9 cellular contexts compared by ENCODE assay signal in the genomic region with DNA sequence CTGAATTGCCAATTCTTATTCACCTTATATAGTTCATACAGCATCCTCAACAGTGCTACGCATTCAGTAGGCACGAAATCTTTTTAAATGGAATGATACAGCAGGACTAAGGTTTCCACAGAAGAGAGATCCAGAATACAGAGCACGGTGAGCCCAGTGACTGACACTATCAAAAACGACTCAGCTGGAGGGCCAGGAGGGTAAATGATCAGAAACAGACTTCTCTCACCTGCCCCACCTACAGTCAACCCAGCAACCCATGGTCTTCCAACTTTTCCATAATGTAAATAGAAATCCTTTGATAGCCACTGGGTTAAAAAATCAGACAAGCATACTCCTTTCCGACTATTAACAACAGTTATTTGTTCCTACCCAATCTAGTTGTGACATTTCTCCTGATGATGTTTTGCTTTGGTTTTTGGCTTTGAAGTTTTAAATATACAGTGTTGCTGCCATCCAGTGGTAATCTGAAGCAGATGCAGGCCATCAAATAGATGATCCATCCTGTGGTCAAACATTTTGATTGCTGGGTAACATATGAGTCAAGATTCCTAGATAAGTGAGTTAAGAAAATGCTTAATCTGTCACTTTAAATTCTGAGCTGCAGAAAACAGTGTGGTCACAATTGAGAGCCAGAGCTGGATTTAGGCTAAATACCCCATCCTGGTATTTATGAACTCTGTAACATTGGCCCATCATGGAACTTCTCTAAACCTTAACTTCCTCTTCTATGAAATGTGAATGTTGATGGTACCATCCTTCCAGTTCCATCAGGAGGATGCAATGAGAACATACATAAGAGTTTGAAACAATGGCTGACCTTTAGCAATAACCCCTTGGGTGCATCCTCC. TPM values are rescaled to one million over a fixed set of nuclear protein-coding genes. Genes with fewer than 3 reads are reported as not detected.
A peak's percentile ranks its signal among the peaks of the same experiment; 100 is the strongest.
DNase-seq lines count a peak whose midpoint lies in the region; ATAC-seq and TF ChIP-seq lines count a peak whose summit lies in the region.
"Had no signal": no experiment of that assay in that cellular context is flagged by ENCODE, and none has a peak within 500 bp of the region (broad histone marks: within the 10 kb centered on the region; RNA-seq: fewer than 3 reads in every experiment).

No MANE protein-coding gene starts in this region.

- no peak overlapping the region for H3K4me3 Mint-ChIP-seq in nephron
- no peak overlapping the region for H3K4me3 Mint-ChIP-seq in T-helper 2 cell treated with Interferon-gamma antibody and Interleukin-4, amounts not matched to agents 5 μg/mL and 100 μg/mL, for 36 hours
- H3K4me3 Mint-ChIP-seq: naive thymus-derived CD4-positive, alpha-beta T cell had no signal

- H3K4me3 ChIP-seq in Peyer's patch (no peak overlapping the region), MG63 (no peak overlapping the region)

- H3K27me3 Mint-ChIP-seq in nephron (ENCODE audit: low read depth) = no peaks in the 10 kb centered on the region
- H3K27me3 Mint-ChIP-seq in T-helper 2 cell treated with Interferon-gamma antibody and Interleukin-4, amounts not matched to agents 5 μg/mL and 100 μg/mL, for 36 hours (ENCODE audit: low read depth) = no peaks in the 10 kb centered on the region

- TF ChIP-seq CTCF in Peyer's patch (IDR thresholded peaks at IDR 0.05) (peak in 5 of 6 experiments; percentile 46 to 88 (median 72)), nephron (IDR thresholded peaks at IDR 0.05; ENCODE audit: unreplicated experiment in 3 of 3) (peak; percentile 91 to 97 (median 94))

- H3K36me3 ChIP-seq in Peyer's patch (no peaks in the 10 kb centered on the region), MG63 (no peaks in the 10 kb centered on the region)

- peaks cover 3% of the 10 kb centered on the region for H3K36me3 Mint-ChIP-seq in nephron (ENCODE audit: low read depth)
- H3K36me3 Mint-ChIP-seq in T-helper 2 cell treated with Interferon-gamma antibody and Interleukin-4, amounts not matched to agents 5 μg/mL and 100 μg/mL, for 36 hours (ENCODE audit: low read depth) = no peaks in the 10 kb centered on the region
- H3K36me3 Mint-ChIP-seq: naive thymus-derived CD4-positive, alpha-beta T cell had no signal

- H3K27ac Mint-ChIP-seq in nephron = no peak overlapping the region
- H3K27ac Mint-ChIP-seq in T-helper 2 cell treated with Interferon-gamma antibody and Interleukin-4, amounts not matched to agents 5 μg/mL and 100 μg/mL, for 36 hours = no peak overlapping the region
- H3K27ac Mint-ChIP-seq: naive thymus-derived CD4-positive, alpha-beta T cell had no signal

- H3K9me3 ChIP-seq in Peyer's patch = no peaks in the 10 kb centered on the region
- no peaks in the 10 kb centered on the region for H3K9me3 ChIP-seq in MG63

- TF ChIP-seq POLR2A in Peyer's patch (IDR thresholded peaks at IDR 0.05) = no peak

- H3K9me3 Mint-ChIP-seq in nephron = no peaks in the 10 kb centered on the region
- H3K9me3 Mint-ChIP-seq in T-helper 2 cell treated with Interferon-gamma antibody and Interleukin-4, amounts not matched to agents 5 μg/mL and 100 μg/mL, for 36 hours = no peaks in the 10 kb centered on the region
- H3K9me3 Mint-ChIP-seq: naive thymus-derived CD4-positive, alpha-beta T cell had no signal

- H3K27me3 ChIP-seq in Peyer's patch (no peaks in the 10 kb centered on the region), MG63 (no peaks in the 10 kb centered on the region)

- peak; percentile 58 for DNase-seq in D341Med (ENCODE audit: low spot score)
- DNase-seq in LoVo (ENCODE audit: low spot score) = peak; percentile 47
- no peak for DNase-seq in Peyer's patch
- peak; percentile 53 for DNase-seq in epidermal melanocyte (ENCODE audit: insufficient read length, low spot score)
- no peak for DNase-seq in T-helper 2 cell treated with Interferon-gamma antibody and Interleukin-4, amounts not matched to agents 5 μg/mL and 100 μg/mL, for 36 hours (ENCODE audit: low spot score)
- DNase-seq in MG63 = no peak

- H3K4me1 ChIP-seq in Peyer's patch = no peaks in the 10 kb centered on the region

- H3K27ac ChIP-seq in Peyer's patch = no peak overlapping the region

- H3K4me1 Mint-ChIP-seq in nephron = peaks cover 10% of the 10 kb centered on the region
- no peaks in the 10 kb centered on the region for H3K4me1 Mint-ChIP-seq in T-helper 2 cell treated with Interferon-gamma antibody and Interleukin-4, amounts not matched to agents 5 μg/mL and 100 μg/mL, for 36 hours (ENCODE audit: low read depth)
- H3K4me1 Mint-ChIP-seq: naive thymus-derived CD4-positive, alpha-beta T cell had no signal

- peak; percentile 57 for ATAC-seq in GM19397 (IDR thresholded peaks at IDR 0.05; ENCODE audit: unreplicated experiment)
- ATAC-seq: naive thymus-derived CD4-positive, alpha-beta T cell had no signal

RNA-seq across cellular contexts. Expression of a gene that starts 42.0 kb away (rescaled TPM):
- total RNA-seq in Peyer's patch = not detected
- total RNA-seq in MG63 (2014; rRNA removed; shearing (Covaris generic); ENCODE audit: low replicate concordance) = not detected in 2 replicates
- total RNA-seq: naive thymus-derived CD4-positive, alpha-beta T cell had no signal

Comparison
In these comparisons a context has a peak if more than half of its experiments do, and no peak if none do; other contexts are left out.
1. DNase-seq: peak in D341Med (single experiment), LoVo (single experiment) and epidermal melanocyte (single experiment); none in Peyer's patch (0 of 3), T-helper 2 cell treated with Interferon-gamma antibody and Interleukin-4, amounts not matched to agents 5 μg/mL and 100 μg/mL, for 36 hours (single experiment) and MG63 (single experiment).